In the genomic region with DNA sequence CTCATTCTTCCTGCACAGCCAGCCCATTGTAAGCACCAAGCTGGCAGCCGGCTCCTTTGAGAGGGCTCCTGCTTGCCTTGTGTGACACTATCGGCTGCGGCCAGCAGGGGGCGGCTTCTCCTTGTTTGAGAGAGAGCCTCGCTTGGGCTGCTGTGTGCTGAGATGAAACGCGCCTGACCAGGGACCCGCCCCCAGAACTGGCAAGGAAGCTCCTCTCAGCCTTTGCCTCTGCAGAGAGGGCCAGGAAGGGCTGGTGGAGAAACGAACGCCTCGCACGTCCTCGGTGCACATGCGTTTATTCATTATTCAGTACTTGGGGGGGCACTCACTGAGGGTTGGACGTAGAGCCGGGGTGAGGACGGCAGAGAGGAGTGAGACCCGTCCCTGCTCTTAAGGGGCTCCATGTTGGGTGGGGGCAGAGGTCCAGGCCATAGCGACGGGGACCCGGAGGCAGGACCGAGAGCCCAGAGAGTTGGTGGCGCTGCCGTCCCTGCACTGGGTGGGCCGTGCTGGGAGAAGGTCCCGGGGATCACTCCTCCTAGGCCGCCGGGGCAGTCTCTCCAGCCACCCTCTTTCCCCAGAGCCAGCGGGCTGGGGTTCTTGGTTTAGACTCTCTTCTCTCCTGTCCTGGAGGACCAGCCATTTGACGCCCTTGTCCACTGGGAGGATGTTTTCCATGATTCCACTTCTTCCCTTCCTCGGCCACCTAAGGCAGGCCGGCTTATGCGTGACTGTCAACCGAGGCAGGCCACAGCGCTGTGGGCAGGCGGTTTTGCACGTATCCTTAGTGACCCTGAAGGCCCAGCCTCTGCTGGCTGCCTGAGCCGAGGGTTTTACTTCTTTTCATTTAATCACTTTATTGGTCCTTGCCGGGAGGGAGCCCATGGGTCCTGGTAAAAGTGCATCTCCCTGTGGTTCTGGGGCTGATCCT, we compare ENCODE assay signal across 1 cellular context.
TF ChIP-seq lines count a peak whose summit lies in the region.

No MANE protein-coding gene starts in this region.

TF ChIP-seq in SK-N-SH treated with all-trans-retinoic acid at 6 μM for 48 hours, 23 proteins besides CTCF, POLR2A, EP300 and RAD21 (continued from another document):
- TF ChIP-seq, protein P1, sequence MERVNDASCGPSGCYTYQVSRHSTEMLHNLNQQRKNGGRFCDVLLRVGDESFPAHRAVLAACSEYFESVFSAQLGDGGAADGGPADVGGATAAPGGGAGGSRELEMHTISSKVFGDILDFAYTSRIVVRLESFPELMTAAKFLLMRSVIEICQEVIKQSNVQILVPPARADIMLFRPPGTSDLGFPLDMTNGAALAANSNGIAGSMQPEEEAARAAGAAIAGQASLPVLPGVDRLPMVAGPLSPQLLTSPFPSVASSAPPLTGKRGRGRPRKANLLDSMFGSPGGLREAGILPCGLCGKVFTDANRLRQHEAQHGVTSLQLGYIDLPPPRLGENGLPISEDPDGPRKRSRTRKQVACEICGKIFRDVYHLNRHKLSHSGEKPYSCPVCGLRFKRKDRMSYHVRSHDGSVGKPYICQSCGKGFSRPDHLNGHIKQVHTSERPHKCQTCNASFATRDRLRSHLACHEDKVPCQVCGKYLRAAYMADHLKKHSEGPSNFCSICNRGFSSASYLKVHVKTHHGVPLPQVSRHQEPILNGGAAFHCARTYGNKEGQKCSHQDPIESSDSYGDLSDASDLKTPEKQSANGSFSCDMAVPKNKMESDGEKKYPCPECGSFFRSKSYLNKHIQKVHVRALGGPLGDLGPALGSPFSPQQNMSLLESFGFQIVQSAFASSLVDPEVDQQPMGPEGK (CRISPR knock-in tag; IDR thresholded peaks at IDR 0.05; ENCODE audit: borderline replicate concordance) = no peak
- TF ChIP-seq BACH2 (CRISPR knock-in tag; IDR thresholded peaks at IDR 0.05; ENCODE audit: borderline replicate concordance) (no peak), ESRRG (CRISPR knock-in tag; IDR thresholded peaks at IDR 0.05) (no peak), CSDC2 (CRISPR knock-in tag; IDR thresholded peaks at IDR 0.05) (no peak), TCF4 (CRISPR knock-in tag; IDR thresholded peaks at IDR 0.05; ENCODE audit: borderline replicate concordance) (no peak)
- TF ChIP-seq, protein P2, sequence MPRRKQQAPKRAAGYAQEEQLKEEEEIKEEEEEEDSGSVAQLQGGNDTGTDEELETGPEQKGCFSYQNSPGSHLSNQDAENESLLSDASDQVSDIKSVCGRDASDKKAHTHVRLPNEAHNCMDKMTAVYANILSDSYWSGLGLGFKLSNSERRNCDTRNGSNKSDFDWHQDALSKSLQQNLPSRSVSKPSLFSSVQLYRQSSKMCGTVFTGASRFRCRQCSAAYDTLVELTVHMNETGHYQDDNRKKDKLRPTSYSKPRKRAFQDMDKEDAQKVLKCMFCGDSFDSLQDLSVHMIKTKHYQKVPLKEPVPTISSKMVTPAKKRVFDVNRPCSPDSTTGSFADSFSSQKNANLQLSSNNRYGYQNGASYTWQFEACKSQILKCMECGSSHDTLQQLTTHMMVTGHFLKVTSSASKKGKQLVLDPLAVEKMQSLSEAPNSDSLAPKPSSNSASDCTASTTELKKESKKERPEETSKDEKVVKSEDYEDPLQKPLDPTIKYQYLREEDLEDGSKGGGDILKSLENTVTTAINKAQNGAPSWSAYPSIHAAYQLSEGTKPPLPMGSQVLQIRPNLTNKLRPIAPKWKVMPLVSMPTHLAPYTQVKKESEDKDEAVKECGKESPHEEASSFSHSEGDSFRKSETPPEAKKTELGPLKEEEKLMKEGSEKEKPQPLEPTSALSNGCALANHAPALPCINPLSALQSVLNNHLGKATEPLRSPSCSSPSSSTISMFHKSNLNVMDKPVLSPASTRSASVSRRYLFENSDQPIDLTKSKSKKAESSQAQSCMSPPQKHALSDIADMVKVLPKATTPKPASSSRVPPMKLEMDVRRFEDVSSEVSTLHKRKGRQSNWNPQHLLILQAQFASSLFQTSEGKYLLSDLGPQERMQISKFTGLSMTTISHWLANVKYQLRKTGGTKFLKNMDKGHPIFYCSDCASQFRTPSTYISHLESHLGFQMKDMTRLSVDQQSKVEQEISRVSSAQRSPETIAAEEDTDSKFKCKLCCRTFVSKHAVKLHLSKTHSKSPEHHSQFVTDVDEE (CRISPR knock-in tag; IDR thresholded peaks at IDR 0.05) = no peak
- TF ChIP-seq, protein P3, sequence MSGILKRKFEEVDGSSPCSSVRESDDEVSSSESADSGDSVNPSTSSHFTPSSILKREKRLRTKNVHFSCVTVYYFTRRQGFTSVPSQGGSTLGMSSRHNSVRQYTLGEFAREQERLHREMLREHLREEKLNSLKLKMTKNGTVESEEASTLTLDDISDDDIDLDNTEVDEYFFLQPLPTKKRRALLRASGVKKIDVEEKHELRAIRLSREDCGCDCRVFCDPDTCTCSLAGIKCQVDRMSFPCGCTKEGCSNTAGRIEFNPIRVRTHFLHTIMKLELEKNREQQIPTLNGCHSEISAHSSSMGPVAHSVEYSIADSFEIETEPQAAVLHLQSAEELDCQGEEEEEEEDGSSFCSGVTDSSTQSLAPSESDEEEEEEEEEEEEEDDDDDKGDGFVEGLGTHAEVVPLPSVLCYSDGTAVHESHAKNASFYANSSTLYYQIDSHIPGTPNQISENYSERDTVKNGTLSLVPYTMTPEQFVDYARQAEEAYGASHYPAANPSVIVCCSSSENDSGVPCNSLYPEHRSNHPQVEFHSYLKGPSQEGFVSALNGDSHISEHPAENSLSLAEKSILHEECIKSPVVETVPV (CRISPR knock-in tag; IDR thresholded peaks at IDR 0.05) = no peak
